ENCODE assay signal across 1 cellular context in genomic region chr19:530133-531008, GRCh38.
A peak's percentile ranks its signal among the peaks of the same experiment; 100 is the strongest.
TF ChIP-seq lines count a peak whose summit lies in the region.

No MANE protein-coding gene starts in this region.

TF ChIP-seq in HepG2, 621 proteins besides CTCF, POLR2A, EP300 and RAD21 (continued from another document and continues in another):
- TF ChIP-seq ZNF784 (CRISPR knock-in tag; IDR thresholded peaks at IDR 0.05; ENCODE audit: borderline replicate concordance): no peak
- no peak for TF ChIP-seq SNAPC5 (CRISPR knock-in tag; IDR thresholded peaks at IDR 0.05; ENCODE audit: borderline replicate concordance)
- TF ChIP-seq ZSCAN22 (CRISPR knock-in tag; IDR thresholded peaks at IDR 0.05): no peak
- no peak for TF ChIP-seq ZNF792 (CRISPR knock-in tag; IDR thresholded peaks at IDR 0.05)
- TF ChIP-seq ZNF101 (CRISPR knock-in tag; IDR thresholded peaks at IDR 0.05; ENCODE audit: borderline replicate concordance, low read depth): no peak
- TF ChIP-seq ZNF589 (CRISPR knock-in tag; conservative IDR thresholded peaks at IDR 0.05): no peak
- TF ChIP-seq GABPA (IDR thresholded peaks at IDR 0.05; ENCODE audit: low read depth, low read length): no peak
- no peak for TF ChIP-seq GABPA (CRISPR knock-in tag; IDR thresholded peaks at IDR 0.05; ENCODE audit: low read depth)
- no peak for TF ChIP-seq REPIN1 (CRISPR knock-in tag; IDR thresholded peaks at IDR 0.05; ENCODE audit: borderline replicate concordance, low read depth)
- no peak for TF ChIP-seq ZNF704 (CRISPR knock-in tag; IDR thresholded peaks at IDR 0.05; ENCODE audit: borderline replicate concordance)
- TF ChIP-seq FUBP1 (CRISPR knock-in tag; IDR thresholded peaks at IDR 0.05; ENCODE audit: borderline replicate concordance): no peak
- no peak for TF ChIP-seq DMAP1 (CRISPR knock-in tag; IDR thresholded peaks at IDR 0.05)
- no peak for TF ChIP-seq ZNF503 (CRISPR knock-in tag; IDR thresholded peaks at IDR 0.05)
- TF ChIP-seq RARG (CRISPR knock-in tag; IDR thresholded peaks at IDR 0.05; ENCODE audit: low read depth): no peak
- no peak for TF ChIP-seq ZNF354B (CRISPR knock-in tag; IDR thresholded peaks at IDR 0.05)
- TF ChIP-seq ZNF720 (CRISPR knock-in tag; IDR thresholded peaks at IDR 0.05): no peak
- no peak for TF ChIP-seq EHMT2 (IDR thresholded peaks at IDR 0.05; ENCODE audit: borderline replicate concordance, low read depth, low read length)
- TF ChIP-seq FOXK2 (IDR thresholded peaks at IDR 0.05): no peak
- no peak; the same call in 1 of the 2 replicates for TF ChIP-seq ZKSCAN8 (CRISPR knock-in tag; IDR thresholded peaks at IDR 0.05; ENCODE audit: borderline replicate concordance)
- TF ChIP-seq PRDM15 (CRISPR knock-in tag; IDR thresholded peaks at IDR 0.05): no peak
- no peak for TF ChIP-seq ARNT (IDR thresholded peaks at IDR 0.05)
- no peak for TF ChIP-seq ZBTB1 (CRISPR knock-in tag; IDR thresholded peaks at IDR 0.05; ENCODE audit: borderline replicate concordance)
- TF ChIP-seq ZBED4 (CRISPR knock-in tag; IDR thresholded peaks at IDR 0.05; ENCODE audit: borderline replicate concordance): no peak
- no peak for TF ChIP-seq ZNF513 (CRISPR knock-in tag; conservative IDR thresholded peaks at IDR 0.05)
- TF ChIP-seq ZNF343 (CRISPR knock-in tag; IDR thresholded peaks at IDR 0.05): no peak
- no peak for TF ChIP-seq DZIP1 (CRISPR knock-in tag; IDR thresholded peaks at IDR 0.05)
- no peak for TF ChIP-seq CBFB (CRISPR knock-in tag; IDR thresholded peaks at IDR 0.05)
- TF ChIP-seq NAIF1 (CRISPR knock-in tag; IDR thresholded peaks at IDR 0.05; ENCODE audit: borderline replicate concordance): no peak
- TF ChIP-seq ATF5 (CRISPR knock-in tag; IDR thresholded peaks at IDR 0.05; ENCODE audit: low read depth): no peak
- TF ChIP-seq THYN1 (CRISPR knock-in tag; IDR thresholded peaks at IDR 0.05; ENCODE audit: borderline replicate concordance, low read depth): no peak
- TF ChIP-seq ZBTB3 (CRISPR knock-in tag; IDR thresholded peaks at IDR 0.05; ENCODE audit: borderline replicate concordance, low read depth): peak; percentile 86
- TF ChIP-seq U2AF1 (optimal IDR thresholded peaks at IDR 0.05; ENCODE audit: low read depth, low read length): no peak
- no peak for TF ChIP-seq ZNF326 (CRISPR knock-in tag; IDR thresholded peaks at IDR 0.05; ENCODE audit: borderline replicate concordance)
- no peak for TF ChIP-seq TCF7L2 (IDR thresholded peaks at IDR 0.05; ENCODE audit: low read depth, low read length)
- no peak for TF ChIP-seq ZSCAN21 (CRISPR knock-in tag; IDR thresholded peaks at IDR 0.05; ENCODE audit: borderline replicate concordance)
- no peak for TF ChIP-seq ZNF780A (CRISPR knock-in tag; IDR thresholded peaks at IDR 0.05)
- TF ChIP-seq ZNF256 (CRISPR knock-in tag; conservative IDR thresholded peaks at IDR 0.05): 0 out of 2 replicates have a peak, but pooled peaks have one; percentile 37
- no peak for TF ChIP-seq ZNF331 (CRISPR knock-in tag; IDR thresholded peaks at IDR 0.05)
- no peak for TF ChIP-seq TRIM24 (CRISPR knock-in tag; IDR thresholded peaks at IDR 0.05)
- TF ChIP-seq ZBTB26 (CRISPR knock-in tag; IDR thresholded peaks at IDR 0.05; ENCODE audit: borderline replicate concordance): no peak
- 0 out of 2 replicates have a peak, but pooled peaks have one; percentile 28 for TF ChIP-seq KLF11 (CRISPR knock-in tag; IDR thresholded peaks at IDR 0.05)
- TF ChIP-seq AGO2 (optimal IDR thresholded peaks at IDR 0.05; ENCODE audit: low read depth, low read length): no peak
